1 cellular context compared by ENCODE assay signal in genomic region chr4:177308125-177308524, GRCh38.
TF ChIP-seq lines count a peak whose summit lies in the region.

No MANE protein-coding gene starts in this region.

TF ChIP-seq in HepG2, 621 proteins besides CTCF, POLR2A, EP300 and RAD21 (continued from another document):
- TF ChIP-seq ZNF574 (CRISPR knock-in tag; IDR thresholded peaks at IDR 0.05) (no peak), FOSL2 (CRISPR knock-in tag; IDR thresholded peaks at IDR 0.05) (peak; percentile 53)
